1 cellular context compared by ENCODE assay signal in the genomic region with DNA sequence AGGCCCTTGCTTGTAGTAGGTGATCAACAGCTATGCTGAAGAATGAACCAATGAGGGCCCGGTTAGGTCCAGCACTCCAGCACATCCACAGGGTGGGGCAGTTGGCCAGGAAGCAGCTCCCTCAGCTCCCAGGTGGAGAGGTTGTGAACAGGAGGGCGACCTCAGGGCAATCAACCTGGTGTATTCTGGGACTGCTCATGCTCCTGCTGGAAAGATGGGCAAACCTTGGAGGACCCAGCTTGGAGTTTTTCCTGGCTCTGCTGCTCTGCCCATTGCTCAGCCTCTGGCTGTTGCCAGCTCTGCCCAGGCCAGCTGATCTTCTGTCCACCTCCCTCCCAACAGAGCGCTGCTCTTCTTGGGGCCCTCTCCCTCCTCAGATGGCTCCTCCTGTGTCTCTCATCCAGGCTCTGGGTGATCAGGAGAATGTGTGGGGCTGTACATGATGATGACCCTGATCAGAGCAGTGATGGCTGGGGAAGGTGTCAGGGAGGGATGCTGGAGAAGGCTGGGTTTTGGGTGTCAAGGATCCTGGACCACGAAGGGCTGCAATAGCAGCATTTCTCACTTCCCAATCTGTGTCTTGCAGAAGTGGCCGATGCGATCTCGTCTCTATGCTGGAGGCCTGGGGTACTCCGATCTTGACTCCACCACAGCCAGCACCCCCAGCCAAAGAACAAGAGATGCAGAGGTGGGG.
TF ChIP-seq lines count a peak whose summit lies in the region.

No MANE protein-coding gene starts in this region.

TF ChIP-seq in K562, 482 proteins besides CTCF, POLR2A, EP300 and RAD21:
- TF ChIP-seq MTF1 (CRISPR knock-in tag; IDR thresholded peaks at IDR 0.05; ENCODE audit: borderline replicate concordance) (no peak), ZBTB34 (CRISPR knock-in tag; IDR thresholded peaks at IDR 0.05) (no peak), ZNF75A (CRISPR knock-in tag; IDR thresholded peaks at IDR 0.05) (no peak)
- TF ChIP-seq, protein P1, sequence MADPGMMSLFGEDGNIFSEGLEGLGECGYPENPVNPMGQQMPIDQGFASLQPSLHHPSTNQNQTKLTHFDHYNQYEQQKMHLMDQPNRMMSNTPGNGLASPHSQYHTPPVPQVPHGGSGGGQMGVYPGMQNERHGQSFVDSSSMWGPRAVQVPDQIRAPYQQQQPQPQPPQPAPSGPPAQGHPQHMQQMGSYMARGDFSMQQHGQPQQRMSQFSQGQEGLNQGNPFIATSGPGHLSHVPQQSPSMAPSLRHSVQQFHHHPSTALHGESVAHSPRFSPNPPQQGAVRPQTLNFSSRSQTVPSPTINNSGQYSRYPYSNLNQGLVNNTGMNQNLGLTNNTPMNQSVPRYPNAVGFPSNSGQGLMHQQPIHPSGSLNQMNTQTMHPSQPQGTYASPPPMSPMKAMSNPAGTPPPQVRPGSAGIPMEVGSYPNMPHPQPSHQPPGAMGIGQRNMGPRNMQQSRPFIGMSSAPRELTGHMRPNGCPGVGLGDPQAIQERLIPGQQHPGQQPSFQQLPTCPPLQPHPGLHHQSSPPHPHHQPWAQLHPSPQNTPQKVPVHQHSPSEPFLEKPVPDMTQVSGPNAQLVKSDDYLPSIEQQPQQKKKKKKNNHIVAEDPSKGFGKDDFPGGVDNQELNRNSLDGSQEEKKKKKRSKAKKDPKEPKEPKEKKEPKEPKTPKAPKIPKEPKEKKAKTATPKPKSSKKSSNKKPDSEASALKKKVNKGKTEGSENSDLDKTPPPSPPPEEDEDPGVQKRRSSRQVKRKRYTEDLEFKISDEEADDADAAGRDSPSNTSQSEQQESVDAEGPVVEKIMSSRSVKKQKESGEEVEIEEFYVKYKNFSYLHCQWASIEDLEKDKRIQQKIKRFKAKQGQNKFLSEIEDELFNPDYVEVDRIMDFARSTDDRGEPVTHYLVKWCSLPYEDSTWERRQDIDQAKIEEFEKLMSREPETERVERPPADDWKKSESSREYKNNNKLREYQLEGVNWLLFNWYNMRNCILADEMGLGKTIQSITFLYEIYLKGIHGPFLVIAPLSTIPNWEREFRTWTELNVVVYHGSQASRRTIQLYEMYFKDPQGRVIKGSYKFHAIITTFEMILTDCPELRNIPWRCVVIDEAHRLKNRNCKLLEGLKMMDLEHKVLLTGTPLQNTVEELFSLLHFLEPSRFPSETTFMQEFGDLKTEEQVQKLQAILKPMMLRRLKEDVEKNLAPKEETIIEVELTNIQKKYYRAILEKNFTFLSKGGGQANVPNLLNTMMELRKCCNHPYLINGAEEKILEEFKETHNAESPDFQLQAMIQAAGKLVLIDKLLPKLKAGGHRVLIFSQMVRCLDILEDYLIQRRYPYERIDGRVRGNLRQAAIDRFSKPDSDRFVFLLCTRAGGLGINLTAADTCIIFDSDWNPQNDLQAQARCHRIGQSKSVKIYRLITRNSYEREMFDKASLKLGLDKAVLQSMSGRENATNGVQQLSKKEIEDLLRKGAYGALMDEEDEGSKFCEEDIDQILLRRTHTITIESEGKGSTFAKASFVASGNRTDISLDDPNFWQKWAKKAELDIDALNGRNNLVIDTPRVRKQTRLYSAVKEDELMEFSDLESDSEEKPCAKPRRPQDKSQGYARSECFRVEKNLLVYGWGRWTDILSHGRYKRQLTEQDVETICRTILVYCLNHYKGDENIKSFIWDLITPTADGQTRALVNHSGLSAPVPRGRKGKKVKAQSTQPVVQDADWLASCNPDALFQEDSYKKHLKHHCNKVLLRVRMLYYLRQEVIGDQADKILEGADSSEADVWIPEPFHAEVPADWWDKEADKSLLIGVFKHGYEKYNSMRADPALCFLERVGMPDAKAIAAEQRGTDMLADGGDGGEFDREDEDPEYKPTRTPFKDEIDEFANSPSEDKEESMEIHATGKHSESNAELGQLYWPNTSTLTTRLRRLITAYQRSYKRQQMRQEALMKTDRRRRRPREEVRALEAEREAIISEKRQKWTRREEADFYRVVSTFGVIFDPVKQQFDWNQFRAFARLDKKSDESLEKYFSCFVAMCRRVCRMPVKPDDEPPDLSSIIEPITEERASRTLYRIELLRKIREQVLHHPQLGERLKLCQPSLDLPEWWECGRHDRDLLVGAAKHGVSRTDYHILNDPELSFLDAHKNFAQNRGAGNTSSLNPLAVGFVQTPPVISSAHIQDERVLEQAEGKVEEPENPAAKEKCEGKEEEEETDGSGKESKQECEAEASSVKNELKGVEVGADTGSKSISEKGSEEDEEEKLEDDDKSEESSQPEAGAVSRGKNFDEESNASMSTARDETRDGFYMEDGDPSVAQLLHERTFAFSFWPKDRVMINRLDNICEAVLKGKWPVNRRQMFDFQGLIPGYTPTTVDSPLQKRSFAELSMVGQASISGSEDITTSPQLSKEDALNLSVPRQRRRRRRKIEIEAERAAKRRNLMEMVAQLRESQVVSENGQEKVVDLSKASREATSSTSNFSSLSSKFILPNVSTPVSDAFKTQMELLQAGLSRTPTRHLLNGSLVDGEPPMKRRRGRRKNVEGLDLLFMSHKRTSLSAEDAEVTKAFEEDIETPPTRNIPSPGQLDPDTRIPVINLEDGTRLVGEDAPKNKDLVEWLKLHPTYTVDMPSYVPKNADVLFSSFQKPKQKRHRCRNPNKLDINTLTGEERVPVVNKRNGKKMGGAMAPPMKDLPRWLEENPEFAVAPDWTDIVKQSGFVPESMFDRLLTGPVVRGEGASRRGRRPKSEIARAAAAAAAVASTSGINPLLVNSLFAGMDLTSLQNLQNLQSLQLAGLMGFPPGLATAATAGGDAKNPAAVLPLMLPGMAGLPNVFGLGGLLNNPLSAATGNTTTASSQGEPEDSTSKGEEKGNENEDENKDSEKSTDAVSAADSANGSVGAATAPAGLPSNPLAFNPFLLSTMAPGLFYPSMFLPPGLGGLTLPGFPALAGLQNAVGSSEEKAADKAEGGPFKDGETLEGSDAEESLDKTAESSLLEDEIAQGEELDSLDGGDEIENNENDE (IDR thresholded peaks at IDR 0.05; ENCODE audit: low read depth, low read length) = no peak
